In the genomic region with DNA sequence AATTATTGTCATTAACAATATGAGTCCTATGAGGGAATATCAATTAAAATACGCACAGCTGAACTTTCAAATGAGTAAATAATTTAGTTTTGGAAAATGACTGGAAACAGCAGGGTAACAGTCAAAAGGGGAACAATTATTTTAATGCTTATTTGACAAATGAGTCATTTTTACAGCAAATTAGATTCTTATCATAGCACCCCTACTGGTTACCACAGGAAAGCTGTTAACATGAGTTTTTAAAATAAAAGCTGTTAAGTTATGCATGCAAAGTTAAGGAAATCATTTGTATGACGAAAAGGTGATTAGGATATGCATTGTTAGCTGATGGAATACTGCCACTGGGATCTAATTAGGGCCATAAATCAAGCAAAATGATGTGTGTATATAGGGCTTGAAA, we compare ENCODE assay signal across 23 cellular contexts.
A peak's percentile ranks its signal among the peaks of the same experiment; 100 is the strongest.
DNase-seq lines count a peak whose midpoint lies in the region; ATAC-seq, FAIRE-seq and TF ChIP-seq lines count a peak whose summit lies in the region.
"Had no signal": no experiment of that assay in that cellular context is flagged by ENCODE, and none has a peak within 500 bp of the region (broad histone marks: within the 10 kb centered on the region; RNA-seq: fewer than 3 reads in every experiment).

No MANE protein-coding gene starts in this region.

- no peak overlapping the region for H2AFZ ChIP-seq in HepG2 (ENCODE audit: low read length)

- H3K4me3 Mint-ChIP-seq in CD4-positive, alpha-beta memory T cell, result no peak overlapping the region
- H3K4me3 Mint-ChIP-seq: activated CD8-positive, alpha-beta memory T cell treated with anti-CD3 and anti-CD28 coated beads, Interleukin-2, amount 10 ng/mL, durations not matched to agents 7 days and 5 days; nephron progenitor cell had no signal

- H3K27ac Mint-ChIP-seq in CD4-positive, alpha-beta memory T cell, result no peak overlapping the region
- H3K27ac Mint-ChIP-seq: activated CD8-positive, alpha-beta memory T cell treated with anti-CD3 and anti-CD28 coated beads, Interleukin-2, amount 10 ng/mL, durations not matched to agents 7 days and 5 days; activated T-helper 2 cell treated with anti-CD3 and anti-CD28 coated beads, Interferon-gamma antibody, Interleukin-2, Interleukin-4, amounts not matched to agents 10 μg/mL and 5 μg/mL and 100 μg/mL, durations not matched to agents 14 hours and 24 hours and 36 hours; nephron progenitor cell had no signal

- CTCF ChIA-PET in HepG2 (lab: Yijun Ruan, JAX; ENCODE audit: low intra/inter-chr PET ratio, low total read pairs), result no interaction called here
- CTCF ChIA-PET in CD4-positive, alpha-beta memory T cell (lab: Charles Lee; ENCODE audit: partially characterized antibody), result no interaction called here

- peaks cover 0 to 7% (median 2%) of the 10 kb centered on the region in 8 donors for H3K9me3 Mint-ChIP-seq in CD4-positive, alpha-beta memory T cell
- H3K9me3 Mint-ChIP-seq: activated T-helper 2 cell treated with anti-CD3 and anti-CD28 coated beads, Interferon-gamma antibody, Interleukin-2, Interleukin-4, amounts not matched to agents 10 μg/mL and 5 μg/mL and 100 μg/mL, durations not matched to agents 14 hours and 24 hours and 36 hours; nephron progenitor cell had no signal

- in situ Hi-C loops in HepG2 (cut with HindIII; ENCODE audit: extremely low pct_ligation_motif_present, low pct_unique_long_range_greater_than_20kb), result no loop called here

- DNase-seq in HepG2 (ENCODE audit: low spot score) (no peak), right lobe of liver (no peak), NCI-H146 treated with DMSO at 0.1 percent for 48 hours (lab: John Stamatoyannopoulos, UW; ENCODE audit: unreplicated experiment) (peak; percentile 60), HK-2 (ENCODE audit: unreplicated experiment) (no peak), coronary artery (ENCODE audit: low spot score) (no peak), testis (no peak)
- no peak for DNase-seq in CD4-positive, alpha-beta memory T cell
- DNase-seq: activated CD8-positive, alpha-beta memory T cell treated with anti-CD3 and anti-CD28 coated beads, Interleukin-2, amount 10 ng/mL, durations not matched to agents 7 days and 5 days; DMS 273 treated with DMSO at 0.1 percent for 48 hours; dorsolateral prefrontal cortex; KBM-7; midbrain; NCI-H1092 treated with DMSO at 0.1 percent for 48 hours; NCI-H2171; NCI-H82; nephron progenitor cell; psoas muscle; uterus had no signal

- no peaks in the 10 kb centered on the region for H3K79me2 ChIP-seq in HepG2 (ENCODE audit: insufficient read depth, low read length)

- H3K27ac ChIP-seq in HepG2 (ENCODE audit: extremely low read length, insufficient read depth, low read length), result no peak overlapping the region
- H3K27ac ChIP-seq in right lobe of liver, result no peak overlapping the region
- no peak overlapping the region for H3K27ac ChIP-seq in CD4-positive, alpha-beta memory T cell (ENCODE audit: low read depth, low read length)
- H3K27ac ChIP-seq in coronary artery, result no peak overlapping the region
- H3K27ac ChIP-seq in testis, result no peak overlapping the region
- H3K27ac ChIP-seq: dorsolateral prefrontal cortex, psoas muscle, uterus had no signal

- H4K20me1 ChIP-seq in HepG2 (ENCODE audit: insufficient read depth, low read length), result no peaks in the 10 kb centered on the region

- TF ChIP-seq EP300 in HepG2 (IDR thresholded peaks at IDR 0.05; ENCODE audit: low read depth in 2 of 2, low read length in 2 of 2) (no peak), HepG2 (CRISPR knock-in tag; IDR thresholded peaks at IDR 0.05; ENCODE audit: borderline replicate concordance) (no peak)

- peaks cover 0 to 2% of the 10 kb centered on the region in 2 donors for H3K27me3 Mint-ChIP-seq in CD4-positive, alpha-beta memory T cell
- H3K27me3 Mint-ChIP-seq: activated CD8-positive, alpha-beta memory T cell treated with anti-CD3 and anti-CD28 coated beads, Interleukin-2, amount 10 ng/mL, durations not matched to agents 7 days and 5 days had no signal

- intact Hi-C loops in HepG2 (cut with micrococcal nuclease; ENCODE audit: unreplicated experiment) (no loop called here), right lobe of liver (cut with DNase I) (no loop called here), testis (cut with DNase I; ENCODE audit: low total_unique reads) (no loop called here)
- intact Hi-C loops in CD4-positive, alpha-beta memory T cell (cut with micrococcal nuclease), result no loop called here

- no peaks in the 10 kb centered on the region for H3K4me1 Mint-ChIP-seq in CD4-positive, alpha-beta memory T cell
- H3K4me1 Mint-ChIP-seq: activated CD8-positive, alpha-beta memory T cell treated with anti-CD3 and anti-CD28 coated beads, Interleukin-2, amount 10 ng/mL, durations not matched to agents 7 days and 5 days; nephron progenitor cell had no signal

- no peaks in the 10 kb centered on the region for H3K36me3 Mint-ChIP-seq in CD4-positive, alpha-beta memory T cell
- H3K36me3 Mint-ChIP-seq: activated CD8-positive, alpha-beta memory T cell treated with anti-CD3 and anti-CD28 coated beads, Interleukin-2, amount 10 ng/mL, durations not matched to agents 7 days and 5 days had no signal

- POLR2A ChIA-PET in HepG2 (lab: Yijun Ruan, JAX), result no interaction called here
- POLR2A ChIA-PET in CD4-positive, alpha-beta memory T cell (lab: Charles Lee; ENCODE audit: partially characterized antibody), result no interaction called here

- WGBS in HepG2 (ENCODE audit: low lambda C conversion rate), result 1% methylated on average over 2 of the region's 2 CpGs
- WGBS in right lobe of liver (ENCODE audit: insufficient coverage, low coverage, low lambda C conversion rate, missing lambda C conversion rate), result 33% methylated on average over 2 of the region's 2 CpGs
- WGBS in testis, 2 donors, result 70 to 86% methylated on average over 2 of the region's 2 CpGs

- no peaks in the 10 kb centered on the region for H3K36me3 ChIP-seq in HepG2 (replicated peaks in 1 of 2; ENCODE audit: control insufficient read depth in 1 of 2, insufficient read depth in 2 of 2, low read length in 2 of 2)
- no peaks in the 10 kb centered on the region for H3K36me3 ChIP-seq in right lobe of liver
- no peaks in the 10 kb centered on the region for H3K36me3 ChIP-seq in CD4-positive, alpha-beta memory T cell (ENCODE audit: insufficient read depth, low read length)
- H3K36me3 ChIP-seq in testis (ENCODE audit: low read depth, missing control alignments), result no peaks in the 10 kb centered on the region
- H3K36me3 ChIP-seq: HAP-1, uterus had no signal

- no peak overlapping the region for H3K9ac ChIP-seq in HepG2 (ENCODE audit: insufficient read depth, low read depth, low read length)

- H3K9me3 ChIP-seq in HepG2 (ENCODE audit: low read length) (no peaks in the 10 kb centered on the region), right lobe of liver (no peaks in the 10 kb centered on the region), testis (no peaks in the 10 kb centered on the region)
- no peaks in the 10 kb centered on the region for H3K9me3 ChIP-seq in CD4-positive, alpha-beta memory T cell (ENCODE audit: control insufficient read depth in 1 of 2, low read length in 2 of 2)
- H3K9me3 ChIP-seq: HAP-1, psoas muscle, uterus had no signal

- H3K4me3 ChIP-seq in HepG2 (replicated peaks in 1 of 3; ENCODE audit: insufficient read depth in 1 of 3, low read depth in 2 of 3, low read length in 3 of 3) (no peak overlapping the region), right lobe of liver (no peak overlapping the region), coronary artery (no peak overlapping the region), testis (no peak overlapping the region)
- no peak overlapping the region for H3K4me3 ChIP-seq in CD4-positive, alpha-beta memory T cell (ENCODE audit: low read length in 2 of 2)
- H3K4me3 ChIP-seq: dorsolateral prefrontal cortex, HAP-1, psoas muscle, uterus had no signal

- BruUV-seq in HepG2 (replicated peaks; lab: Mats Ljungman, UMichigan), result no TSS peak

- TF ChIP-seq POLR2A in HepG2 (IDR thresholded peaks at IDR 0.05; ENCODE audit: insufficient read depth in 1 of 2, low read depth in 2 of 2, low read length in 2 of 2) (no peak), right lobe of liver (IDR thresholded peaks at IDR 0.05) (no peak), testis (IDR thresholded peaks at IDR 0.05) (no peak)

- ATAC-seq in HepG2 (no peak), right lobe of liver (no peak)
- ATAC-seq: activated CD8-positive, alpha-beta memory T cell treated with anti-CD3 and anti-CD28 coated beads, Interleukin-2, amount 10 ng/mL, durations not matched to agents 7 days and 5 days; esophagus mucosa; psoas muscle had no signal

- no peak overlapping the region for H3K4me2 ChIP-seq in HepG2 (ENCODE audit: low read depth, low read length)

- FAIRE-seq in HepG2 (lab: Jason Lieb, UNC), result peak; percentile 8
- peak; percentile 74 for FAIRE-seq in endometrium (lab: Jason Lieb, UNC)
- FAIRE-seq: RCC 7860 had no signal

- no peaks in the 10 kb centered on the region for H3K4me1 ChIP-seq in HepG2 (ENCODE audit: insufficient read depth, low read length)
- no peaks in the 10 kb centered on the region for H3K4me1 ChIP-seq in right lobe of liver
- no peaks in the 10 kb centered on the region for H3K4me1 ChIP-seq in CD4-positive, alpha-beta memory T cell (ENCODE audit: insufficient read depth, low read length)
- no peaks in the 10 kb centered on the region for H3K4me1 ChIP-seq in testis
- H3K4me1 ChIP-seq: HAP-1, psoas muscle, uterus had no signal

- no peak for TF ChIP-seq RAD21 in HepG2 (CRISPR knock-in tag; IDR thresholded peaks at IDR 0.05)

- TF ChIP-seq CTCF in HepG2 (CRISPR knock-in tag; IDR thresholded peaks at IDR 0.05), result no peak
- no peak for TF ChIP-seq CTCF in right lobe of liver (IDR thresholded peaks at IDR 0.05)
- no peak for TF ChIP-seq CTCF in coronary artery (IDR thresholded peaks at IDR 0.05)
- no peak for TF ChIP-seq CTCF in testis (IDR thresholded peaks at IDR 0.05)

- H3K27me3 ChIP-seq in HepG2 (ENCODE audit: control insufficient read depth in 1 of 2, insufficient read depth in 2 of 2, low read length in 2 of 2) (no peaks in the 10 kb centered on the region), right lobe of liver (no peaks in the 10 kb centered on the region), testis (no peaks in the 10 kb centered on the region)
- no peaks in the 10 kb centered on the region for H3K27me3 ChIP-seq in CD4-positive, alpha-beta memory T cell (ENCODE audit: insufficient read depth, low read length)
- H3K27me3 ChIP-seq: uterus had no signal

TF ChIP-seq in HepG2, 621 proteins besides CTCF, POLR2A, EP300 and RAD21 (continues in another document):
- TF ChIP-seq ARNT2 (CRISPR knock-in tag; IDR thresholded peaks at IDR 0.05; ENCODE audit: low read depth), result no peak
- TF ChIP-seq CCDC6 (CRISPR knock-in tag; IDR thresholded peaks at IDR 0.05), result no peak
- no peak for TF ChIP-seq ZBTB43 (CRISPR knock-in tag; conservative IDR thresholded peaks at IDR 0.05)
